Comparison of ENCODE assay signal across 1 cellular context in genomic region chr1:225428066-225428878, GRCh38.
TF ChIP-seq lines count a peak whose summit lies in the region.

No MANE protein-coding gene starts in this region.

TF ChIP-seq in K562, 482 proteins besides CTCF, POLR2A, EP300 and RAD21 (continued from another document and continues in another):
- no peak for TF ChIP-seq ARID3A (IDR thresholded peaks at IDR 0.05; ENCODE audit: borderline replicate concordance, low read depth, low read length)
- peak in 1 of 2 experiments; percentile 87; a peak in 2 of 4 replicates for TF ChIP-seq RCOR1 (IDR thresholded peaks at IDR 0.05; ENCODE audit: borderline replicate concordance in 1 of 2, low read depth in 2 of 2, low read length in 2 of 2)
- no peak for TF ChIP-seq ZNF778 (CRISPR knock-in tag; IDR thresholded peaks at IDR 0.05)
- no peak for TF ChIP-seq HNRNPK (IDR thresholded peaks at IDR 0.05; ENCODE audit: low read depth, low read length, poor library complexity, severe bottlenecking)
- TF ChIP-seq ZNF699 (CRISPR knock-in tag; IDR thresholded peaks at IDR 0.05; ENCODE audit: insufficient replicate concordance): no peak
- no peak for TF ChIP-seq ZNF561 (CRISPR knock-in tag; conservative IDR thresholded peaks at IDR 0.05)
- 0 out of 2 replicates have a peak, but pooled peaks have one; percentile 72 for TF ChIP-seq SREBF1 (IDR thresholded peaks at IDR 0.05; ENCODE audit: borderline replicate concordance, low read depth, low read length)
- TF ChIP-seq RFX5 (IDR thresholded peaks at IDR 0.05; ENCODE audit: low read depth, low read length): no peak
- TF ChIP-seq NONO (IDR thresholded peaks at IDR 0.05; ENCODE audit: low read depth in 2 of 2, low read length in 1 of 2): no peak; a peak in 2 of 4 replicates
- no peak for TF ChIP-seq ZFP30 (CRISPR knock-in tag; IDR thresholded peaks at IDR 0.05; ENCODE audit: borderline replicate concordance)
- TF ChIP-seq BRD4 (IDR thresholded peaks at IDR 0.05): 0 out of 2 replicates have a peak, but pooled peaks have one; percentile 12
- TF ChIP-seq GABPB1 (CRISPR knock-in tag; IDR thresholded peaks at IDR 0.05): peak; percentile 33
- no peak for TF ChIP-seq SMC3 (conservative IDR thresholded peaks at IDR 0.05; ENCODE audit: insufficient read depth, low read depth, low read length)
- TF ChIP-seq ZNF785 (CRISPR knock-in tag; IDR thresholded peaks at IDR 0.05): no peak
- TF ChIP-seq HSF4 (CRISPR knock-in tag; IDR thresholded peaks at IDR 0.05; ENCODE audit: borderline replicate concordance): 0 out of 2 replicates have a peak, but pooled peaks have one; percentile 23
- peak; percentile 55; a peak in 1 of 4 replicates for TF ChIP-seq MLLT1 (IDR thresholded peaks at IDR 0.05)
- TF ChIP-seq GTF2B (IDR thresholded peaks at IDR 0.05; ENCODE audit: extremely low read depth, insufficient read length): no peak
- no peak for TF ChIP-seq ZNF431 (CRISPR knock-in tag; IDR thresholded peaks at IDR 0.05)
- no peak for TF ChIP-seq ZNF444 (CRISPR knock-in tag; IDR thresholded peaks at IDR 0.05)
- TF ChIP-seq ZNF512 (tag; IDR thresholded peaks at IDR 0.05): no peak
- TF ChIP-seq TSC22D4 (tag; IDR thresholded peaks at IDR 0.05): no peak
- TF ChIP-seq ZBTB8A (IDR thresholded peaks at IDR 0.05; ENCODE audit: partially characterized antibody): no peak
- TF ChIP-seq ZNF24 (IDR thresholded peaks at IDR 0.05): no peak; the same call in 1 of the 2 replicates
- peak; percentile 78 for TF ChIP-seq BHLHE40 (IDR thresholded peaks at IDR 0.05; ENCODE audit: low read length)
- peak; percentile 61 for TF ChIP-seq ZBTB40 (IDR thresholded peaks at IDR 0.05)
- no peak for TF ChIP-seq ZBTB40 (CRISPR knock-in tag; IDR thresholded peaks at IDR 0.05)
- TF ChIP-seq PTTG1 (tag; IDR thresholded peaks at IDR 0.05; ENCODE audit: low read depth): no peak
- no peak for TF ChIP-seq BRF1 (IDR thresholded peaks at IDR 0.05; ENCODE audit: borderline replicate concordance, extremely low read depth, insufficient read length)
- TF ChIP-seq HDAC3 (IDR thresholded peaks at IDR 0.05; ENCODE audit: borderline replicate concordance, partially characterized antibody): peak; percentile 51
- no peak for TF ChIP-seq BCLAF1 (IDR thresholded peaks at IDR 0.05; ENCODE audit: borderline replicate concordance in 1 of 2, control insufficient read depth in 1 of 2, low read depth in 2 of 2, low read length in 1 of 2)
- TF ChIP-seq ZNF644 (tag; IDR thresholded peaks at IDR 0.05; ENCODE audit: low read depth): peak; percentile 74; the same call in 1 of the 2 replicates
- peak; percentile 72; the same call in 1 of the 2 replicates for TF ChIP-seq SNIP1 (IDR thresholded peaks at IDR 0.05; ENCODE audit: low read depth)
- TF ChIP-seq NBN (IDR thresholded peaks at IDR 0.05; ENCODE audit: low read depth): peak; percentile 83
- TF ChIP-seq TARDBP (IDR thresholded peaks at IDR 0.05): peak; percentile 26; the same call in 1 of the 2 replicates
- TF ChIP-seq EZH2 (IDR thresholded peaks at IDR 0.05; ENCODE audit: borderline replicate concordance, low read depth, low read length): no peak
- no peak; the same call in none of the 2 replicates for TF ChIP-seq SMARCC2 (IDR thresholded peaks at IDR 0.05; ENCODE audit: low read depth)
- no peak for TF ChIP-seq SRSF7 (optimal IDR thresholded peaks at IDR 0.05; ENCODE audit: low read depth, low read length)
- no peak for TF ChIP-seq ZNF184 (CRISPR knock-in tag; IDR thresholded peaks at IDR 0.05)
- TF ChIP-seq MAZ (CRISPR knock-in tag; conservative IDR thresholded peaks at IDR 0.05 in 1 of 2, IDR thresholded peaks at IDR 0.05 in 1 of 2): peak; percentile 97 to 99
- TF ChIP-seq ZNF133 (CRISPR knock-in tag; IDR thresholded peaks at IDR 0.05): no peak
- peak; percentile 81; the same call in 1 of the 2 replicates for TF ChIP-seq MBD2 (IDR thresholded peaks at IDR 0.05; ENCODE audit: borderline replicate concordance, low read depth)
- no peak for TF ChIP-seq CEBPZ (IDR thresholded peaks at IDR 0.05; ENCODE audit: borderline replicate concordance, low read depth, low read length)
